In the genomic region with DNA sequence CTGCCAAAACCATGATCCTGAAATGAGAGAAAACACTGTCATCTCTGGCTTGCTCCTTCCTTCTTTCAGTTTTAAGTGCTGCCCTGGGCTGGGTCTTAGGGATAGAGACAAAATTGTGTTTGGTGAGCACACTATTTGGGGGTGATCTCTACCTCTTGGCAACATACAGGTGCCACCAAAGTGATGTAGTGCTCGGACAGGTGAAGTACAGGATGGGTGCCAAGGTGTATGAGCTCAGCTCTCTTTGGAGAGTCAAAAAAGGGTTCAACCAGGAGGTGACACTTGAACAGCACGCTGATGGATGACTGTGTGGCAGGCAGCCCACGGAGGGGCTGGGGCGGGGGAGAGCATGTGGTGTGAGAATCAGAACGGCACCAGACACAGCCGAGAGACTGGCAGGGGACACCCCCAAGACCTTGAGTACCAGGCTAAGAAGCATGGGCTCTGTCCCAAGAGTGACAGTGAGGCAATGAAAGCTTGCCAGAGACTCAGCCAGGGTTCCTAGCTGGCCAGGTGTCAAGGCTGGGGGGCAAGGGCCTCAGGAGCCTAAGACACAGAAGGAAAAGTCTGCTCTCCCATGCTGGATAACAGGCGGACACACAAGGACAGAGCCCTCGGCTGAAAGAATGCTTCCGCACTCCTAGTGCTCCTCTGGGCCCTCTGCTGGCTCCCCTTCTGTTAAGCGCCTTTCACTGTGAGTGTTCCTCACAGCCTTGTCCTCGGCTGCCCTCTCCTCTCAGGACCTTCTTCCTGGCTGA, we compare ENCODE assay signal across 11 cellular contexts. TPM values are rescaled to one million over a fixed set of nuclear protein-coding genes. Genes with fewer than 3 reads are reported as not detected.
DNase-seq lines count a peak whose midpoint lies in the region; ATAC-seq and TF ChIP-seq lines count a peak whose summit lies in the region.
"Had no signal": no experiment of that assay in that cellular context is flagged by ENCODE, and none has a peak within 500 bp of the region (broad histone marks: within the 10 kb centered on the region; RNA-seq: fewer than 3 reads in every experiment).

No MANE protein-coding gene starts in this region.

- no peak for DNase-seq in activated CD4-positive, alpha-beta T cell treated with anti-CD3 and anti-CD28 coated beads, Interleukin-2, amount 10 ng/mL, durations not matched to agents 7 days and 5 days
- no peak for DNase-seq in activated CD4-positive, alpha-beta T cell treated with anti-CD3 and anti-CD28 coated beads for 1 hour
- DNase-seq in OCI-LY7 (ENCODE audit: low spot score) (no peak), endodermal cell (peak; percentile 71), psoas muscle (no peak), NCI-H1694 treated with DMSO at 0.1 percent for 48 hours (lab: John Stamatoyannopoulos, UW) (no peak), AG08396 (ENCODE audit: low spot score) (no peak)
- DNase-seq: effector CD8-positive, alpha-beta T cell; NCI-H510A treated with DMSO at 0.1 percent for 48 hours had no signal

- no peaks in the 10 kb centered on the region for H4K20me1 ChIP-seq in OCI-LY7 (ENCODE audit: insufficient read depth, low read length)

- POLR2A ChIA-PET in activated CD4-positive, alpha-beta T cell treated with anti-CD3 and anti-CD28 coated beads, Interleukin-2, amount 10 ng/mL, durations not matched to agents 7 days and 5 days (lab: Charles Lee) = interaction anchor here (0.5 kb wide), 1 partner anchor 20 kb away, joined by 3 read pairs; the partner anchor contains the start of gene RMND5B
- POLR2A ChIA-PET in OCI-LY7 (lab: Charles Lee) = no interaction called here

- no peaks in the 10 kb centered on the region for H3K9me2 ChIP-seq in OCI-LY7 (ENCODE audit: insufficient read depth, low read length)

- H3K27me3 Mint-ChIP-seq in activated CD4-positive, alpha-beta T cell treated with anti-CD3 and anti-CD28 coated beads, Interleukin-2, amount 10 ng/mL, durations not matched to agents 7 days and 5 days = no peaks in the 10 kb centered on the region
- no peaks in the 10 kb centered on the region for H3K27me3 Mint-ChIP-seq in endodermal cell (ENCODE audit: insufficient read depth)

- H3K4me1 ChIP-seq in OCI-LY7 (ENCODE audit: insufficient read depth, low read length, poor library complexity, severe bottlenecking) (peaks cover 42% of the 10 kb centered on the region), endodermal cell (ENCODE audit: control insufficient read depth, insufficient read depth, low read length) (no peaks in the 10 kb centered on the region), psoas muscle (peaks cover 17% of the 10 kb centered on the region)

- H3K27me3 ChIP-seq in endodermal cell (ENCODE audit: control insufficient read depth, insufficient read depth, low read length, poor library complexity, severe bottlenecking) (no peaks in the 10 kb centered on the region), psoas muscle (ENCODE audit: insufficient read depth in 3 of 3, low read length in 2 of 3) (no peaks in the 10 kb centered on the region)

- intact Hi-C loops in OCI-LY7 (cut with micrococcal nuclease; ENCODE audit: unreplicated experiment) = no loop called here
- intact Hi-C loops in psoas muscle (cut with DNase I) = no loop called here

- peaks cover 18% of the 10 kb centered on the region for H3K79me2 ChIP-seq in OCI-LY7 (ENCODE audit: insufficient read depth, low read depth, low read length)

- H3K27ac ChIP-seq in OCI-LY7 (ENCODE audit: low read depth, low read length, poor library complexity, severe bottlenecking) = no peak overlapping the region
- H3K27ac ChIP-seq in endodermal cell (ENCODE audit: low read depth, low read length) = no peak overlapping the region
- peak overlapping the region; percentile 58 for H3K27ac ChIP-seq in psoas muscle
- H3K27ac ChIP-seq: C4-2B had no signal

- H2AFZ ChIP-seq in OCI-LY7 (ENCODE audit: low read length) = no peak overlapping the region

- H3K4me2 ChIP-seq in OCI-LY7 (ENCODE audit: low read length) = peak overlapping the region; percentile 88; the same call in 1 of the 2 replicates

- peak overlapping the region; percentile 43 for H3K4me3 Mint-ChIP-seq in activated CD4-positive, alpha-beta T cell treated with anti-CD3 and anti-CD28 coated beads, Interleukin-2, amount 10 ng/mL, durations not matched to agents 7 days and 5 days
- peak overlapping the region; percentile 32 for H3K4me3 Mint-ChIP-seq in endodermal cell

- BruUV-seq in OCI-LY7 (replicated peaks; lab: Mats Ljungman, UMichigan) = no TSS peak

- H3K4me1 Mint-ChIP-seq in activated CD4-positive, alpha-beta T cell treated with anti-CD3 and anti-CD28 coated beads, Interleukin-2, amount 10 ng/mL, durations not matched to agents 7 days and 5 days = peaks cover 50% of the 10 kb centered on the region
- peaks cover 9% of the 10 kb centered on the region for H3K4me1 Mint-ChIP-seq in endodermal cell

- no peaks in the 10 kb centered on the region for H3K9me3 Mint-ChIP-seq in activated CD4-positive, alpha-beta T cell treated with anti-CD3 and anti-CD28 coated beads, Interleukin-2, amount 10 ng/mL, durations not matched to agents 7 days and 5 days
- H3K9me3 Mint-ChIP-seq in endodermal cell = no peaks in the 10 kb centered on the region

- no peaks in the 10 kb centered on the region for H3K9me3 ChIP-seq in OCI-LY7 (ENCODE audit: low read length)
- no peaks in the 10 kb centered on the region for H3K9me3 ChIP-seq in endodermal cell (ENCODE audit: control insufficient read depth, low read length)
- no peaks in the 10 kb centered on the region for H3K9me3 ChIP-seq in psoas muscle

- H3K27ac Mint-ChIP-seq in activated CD4-positive, alpha-beta T cell treated with anti-CD3 and anti-CD28 coated beads, Interleukin-2, amount 10 ng/mL, durations not matched to agents 7 days and 5 days = peak overlapping the region; percentile 58
- H3K27ac Mint-ChIP-seq in endodermal cell = peak overlapping the region; percentile 68

- WGBS in endodermal cell (ENCODE audit: insufficient coverage in 1 of 2, insufficient read length in 1 of 2), 2 experiments = 91% methylated on average over 10 to 11 of the region's 11 CpGs
- 46 to 60% (median 54%) methylated on average over 10 to 11 of the region's 11 CpGs for WGBS in psoas muscle, 3 donors

- H3K36me3 ChIP-seq in OCI-LY7 (ENCODE audit: insufficient read depth, low read length) (peaks cover 70% of the 10 kb centered on the region), endodermal cell (ENCODE audit: control insufficient read depth, insufficient read depth, low read length) (peaks cover 56% of the 10 kb centered on the region), psoas muscle (ENCODE audit: insufficient read depth in 1 of 2, low read depth in 1 of 2) (peaks cover 4 to 51% of the 10 kb centered on the region in 2 donors)

- H3K4me3 ChIP-seq in OCI-LY7 (ENCODE audit: low read depth, low read length, poor library complexity, severe bottlenecking) (peak overlapping the region; percentile 85), endodermal cell (ENCODE audit: low read length) (no peak overlapping the region), psoas muscle (no peak overlapping the region)

- ATAC-seq in psoas muscle (no peak), HG03175 (IDR thresholded peaks at IDR 0.05; ENCODE audit: unreplicated experiment) (no peak)

- H3K9ac ChIP-seq in endodermal cell (ENCODE audit: extremely low read depth, low read length, poor library complexity, severe bottlenecking) = no peak overlapping the region

- TF ChIP-seq CTCF in OCI-LY7 (conservative IDR thresholded peaks at IDR 0.05; ENCODE audit: low read length) = peak; percentile 40
- TF ChIP-seq CTCF in endodermal cell (conservative IDR thresholded peaks at IDR 0.05) = peak; percentile 48
- no peak for TF ChIP-seq CTCF in psoas muscle (IDR thresholded peaks at IDR 0.05)

- CTCF ChIA-PET in activated CD4-positive, alpha-beta T cell treated with anti-CD3 and anti-CD28 coated beads, Interleukin-2, amount 10 ng/mL, durations not matched to agents 7 days and 5 days (lab: Charles Lee) = interaction anchor here (4.7 kb wide), 1 partner anchor 75 kb away, joined by 16 read pairs; no protein-coding TSS in a partner anchor
- CTCF ChIA-PET in OCI-LY7 (lab: Charles Lee; ENCODE audit: unreplicated experiment) = interaction anchor here (0.6 kb wide), 1 partner anchor 611 kb away, joined by 3 read pairs; no protein-coding TSS in a partner anchor

- peaks cover 45% of the 10 kb centered on the region for H3K36me3 Mint-ChIP-seq in activated CD4-positive, alpha-beta T cell treated with anti-CD3 and anti-CD28 coated beads, Interleukin-2, amount 10 ng/mL, durations not matched to agents 7 days and 5 days (ENCODE audit: low read depth)
- H3K36me3 Mint-ChIP-seq in endodermal cell (ENCODE audit: low read depth) = peaks cover 52% of the 10 kb centered on the region

RNA-seq across cellular contexts. Expression of gene NHP2, which starts 2.5 kb away (rescaled TPM):
- 100 to 1,000 TPM; 145 TPM for total RNA-seq in activated CD4-positive, alpha-beta T cell treated with anti-CD3 and anti-CD28 coated beads, Interleukin-2, amount 10 ng/mL, durations not matched to agents 7 days and 5 days
- total RNA-seq in OCI-LY7 (2014; rRNA removed; shearing (Covaris generic)) = 309 and 344 TPM in 2 replicates
- total RNA-seq in OCI-LY7 (2022) = 183 and 216 TPM in 2 replicates
- 100 to 1,000 TPM; 174 to 176 TPM for total RNA-seq in endodermal cell
- 151 TPM for polyA plus RNA-seq in endodermal cell (2013, experiment 1 of 2)
- polyA plus RNA-seq in endodermal cell (2013, experiment 2 of 2) = 140 TPM
- total RNA-seq in psoas muscle = 100 to 1,000 TPM in 2 of 4 donors, 10 to 100 TPM in 2; 86.9 to 131 (median 96.0) TPM
- polyA plus RNA-seq in psoas muscle = 100 to 1,000 TPM; 132 to 301 (median 147) TPM

RNA-seq across cellular contexts. Expression of gene RMND5B, which starts 20.3 kb away (rescaled TPM):
- total RNA-seq in activated CD4-positive, alpha-beta T cell treated with anti-CD3 and anti-CD28 coated beads, Interleukin-2, amount 10 ng/mL, durations not matched to agents 7 days and 5 days = 10 to 100 TPM; 21.4 to 22.7 TPM
- 54.2 and 68.3 TPM in 2 replicates for total RNA-seq in OCI-LY7 (2014; rRNA removed; shearing (Covaris generic))
- total RNA-seq in OCI-LY7 (2022) = 63.2 and 63.7 TPM in 2 replicates
- 10 to 100 TPM; 36.0 to 36.9 TPM for total RNA-seq in endodermal cell
- 31.5 TPM for polyA plus RNA-seq in endodermal cell (2013, experiment 1 of 2)
- polyA plus RNA-seq in endodermal cell (2013, experiment 2 of 2) = 28.4 TPM
- 10 to 100 TPM; 48.0 to 54.9 (median 50.8) TPM for total RNA-seq in psoas muscle
- polyA plus RNA-seq in psoas muscle = 10 to 100 TPM; 43.5 to 80.2 (median 55.9) TPM

RNA-seq across cellular contexts. Expression of gene GMCL2, which starts 36.0 kb away (rescaled TPM):
- not detected for total RNA-seq in activated CD4-positive, alpha-beta T cell treated with anti-CD3 and anti-CD28 coated beads, Interleukin-2, amount 10 ng/mL, durations not matched to agents 7 days and 5 days
- total RNA-seq in OCI-LY7 (2014; rRNA removed; shearing (Covaris generic)) = not detected in 2 replicates
- total RNA-seq in OCI-LY7 (2022) (not detected in 2 replicates), endodermal cell (not detected), psoas muscle (not detected)
- not detected for polyA plus RNA-seq in endodermal cell (2013, experiment 1 of 2)
- not detected for polyA plus RNA-seq in endodermal cell (2013, experiment 2 of 2)
- not detected for polyA plus RNA-seq in psoas muscle

RNA-seq across cellular contexts. Expression of gene N4BP3, which starts 37.8 kb away (rescaled TPM):
- total RNA-seq in activated CD4-positive, alpha-beta T cell treated with anti-CD3 and anti-CD28 coated beads, Interleukin-2, amount 10 ng/mL, durations not matched to agents 7 days and 5 days = 1 to 10 TPM; 1.3 to 1.5 TPM
- 23.7 and 28.3 TPM in 2 replicates for total RNA-seq in OCI-LY7 (2014; rRNA removed; shearing (Covaris generic))
- total RNA-seq in OCI-LY7 (2022) = 22.3 and 26.1 TPM in 2 replicates
- 10 to 100 TPM; 12.7 to 15.2 TPM for total RNA-seq in endodermal cell
- polyA plus RNA-seq in endodermal cell (2013, experiment 1 of 2) = 6.5 TPM
- polyA plus RNA-seq in endodermal cell (2013, experiment 2 of 2) = 5.6 TPM
- 1 to 10 TPM; 1.6 to 3.7 (median 3.2) TPM for total RNA-seq in psoas muscle
- polyA plus RNA-seq in psoas muscle = 1 to 10 TPM; 2.2 to 4.0 (median 2.3) TPM

RNA-seq across cellular contexts. Expression of gene HNRNPAB, which starts 53.2 kb away (rescaled TPM):
- 100 to 1,000 TPM; 185 to 215 TPM for total RNA-seq in activated CD4-positive, alpha-beta T cell treated with anti-CD3 and anti-CD28 coated beads, Interleukin-2, amount 10 ng/mL, durations not matched to agents 7 days and 5 days
- 146 and 184 TPM in 2 replicates for total RNA-seq in OCI-LY7 (2014; rRNA removed; shearing (Covaris generic))
- total RNA-seq in OCI-LY7 (2022) (326 and 350 TPM in 2 replicates), endodermal cell (100 to 1,000 TPM; 343 to 353 TPM), psoas muscle (100 to 1,000 TPM in 3 of 4 donors, 10 to 100 TPM in 1; 74.1 to 210 (median 140) TPM)
- 268 TPM for polyA plus RNA-seq in endodermal cell (2013, experiment 1 of 2)
- polyA plus RNA-seq in endodermal cell (2013, experiment 2 of 2) = 254 TPM
- 100 to 1,000 TPM in 2 of 3 donors, 10 to 100 TPM in 1; 97.5 to 243 (median 181) TPM for polyA plus RNA-seq in psoas muscle
